Comparison of ENCODE assay signal across 1 cellular context in the genomic region with DNA sequence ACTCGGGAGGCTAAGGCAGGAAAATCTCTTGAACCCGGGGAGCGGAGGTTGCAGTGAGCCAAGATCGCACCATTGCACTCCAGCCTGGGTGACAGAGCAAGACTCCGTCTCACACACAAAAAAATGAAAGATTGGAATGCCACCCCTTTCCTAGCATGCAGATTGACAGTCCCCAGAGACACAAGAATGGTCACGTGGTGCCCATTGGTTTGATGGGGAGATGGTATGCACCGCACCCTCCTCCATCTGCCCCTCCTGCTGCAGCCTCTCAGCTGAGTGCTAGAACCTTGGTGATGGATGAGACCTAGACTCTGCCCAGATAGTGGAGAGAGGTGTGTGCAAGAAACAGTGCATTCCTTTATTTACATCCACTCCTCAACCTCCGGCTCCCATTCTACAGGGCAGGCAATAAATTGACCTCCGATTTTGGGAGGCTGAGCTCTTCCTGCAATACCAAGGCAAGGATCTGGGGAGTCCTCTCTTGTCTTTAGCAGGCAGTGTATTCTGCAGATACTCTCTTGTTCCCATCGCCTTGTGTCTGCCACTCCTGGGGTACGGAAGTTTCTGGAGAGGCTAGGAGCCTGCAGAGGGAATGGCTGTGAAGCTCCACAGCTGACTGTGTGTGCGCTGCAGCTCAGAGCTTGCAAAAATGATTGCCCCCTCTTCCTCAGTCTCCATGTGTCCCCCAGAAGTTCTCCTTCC.
TF ChIP-seq lines count a peak whose summit lies in the region.

No MANE protein-coding gene starts in this region.

TF ChIP-seq in H1, 55 proteins besides CTCF, POLR2A, EP300 and RAD21:
- TF ChIP-seq CTBP2 (IDR thresholded peaks at IDR 0.05; ENCODE audit: borderline replicate concordance, insufficient read depth, insufficient read length, low read length) (no peak), CREB1 (IDR thresholded peaks at IDR 0.05) (no peak)
